1 cellular context compared by ENCODE assay signal in the genomic region with DNA sequence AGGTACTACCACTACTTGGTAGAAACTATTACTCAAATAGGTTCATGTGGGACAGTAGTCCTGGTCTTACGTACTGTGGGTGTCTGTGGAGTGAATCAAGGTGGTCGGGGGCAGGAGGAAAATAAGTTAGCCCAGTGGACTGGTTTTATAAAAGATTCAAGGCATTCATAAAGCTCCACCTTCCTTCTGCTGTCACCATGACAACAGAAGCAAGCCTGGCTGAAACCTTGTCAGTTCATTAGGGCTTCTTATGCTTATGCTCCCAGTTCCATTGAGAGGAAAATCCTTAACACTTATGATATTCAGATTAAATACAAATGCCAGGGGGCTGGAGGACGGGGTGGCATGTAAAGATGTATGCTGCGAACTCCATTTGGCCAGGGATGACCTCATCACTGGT.
TF ChIP-seq lines count a peak whose summit lies in the region.

No MANE protein-coding gene starts in this region.

TF ChIP-seq in GM23338, 12 proteins besides CTCF, POLR2A, EP300 and RAD21 (continued from another document):
- TF ChIP-seq REST (IDR thresholded peaks at IDR 0.05; ENCODE audit: unreplicated experiment) (no peak), NANOG (IDR thresholded peaks at IDR 0.05; ENCODE audit: borderline replicate concordance) (no peak), ZNF114 (CRISPR knock-in tag; IDR thresholded peaks at IDR 0.05) (no peak), STAT1 (IDR thresholded peaks at IDR 0.05; ENCODE audit: unreplicated experiment) (no peak), EZH2 (IDR thresholded peaks at IDR 0.05; ENCODE audit: low read depth, unreplicated experiment) (no peak), ZNF462 (CRISPR knock-in tag; IDR thresholded peaks at IDR 0.05) (no peak), EZH2phosphoT487 (IDR thresholded peaks at IDR 0.05; ENCODE audit: unreplicated experiment) (no peak), JUNB (IDR thresholded peaks at IDR 0.05; ENCODE audit: unreplicated experiment) (no peak), ZNF331 (CRISPR knock-in tag; IDR thresholded peaks at IDR 0.05; ENCODE audit: low read depth) (no peak)
